ENCODE assay signal across 1 cellular context in genomic region chr9:83932851-83933250, GRCh38.
TF ChIP-seq lines count a peak whose summit lies in the region.

No MANE protein-coding gene starts in this region.

TF ChIP-seq in GM12878, 131 proteins besides CTCF, POLR2A, EP300 and RAD21:
- TF ChIP-seq CREB1 (IDR thresholded peaks at IDR 0.05; ENCODE audit: low read depth), result no peak
- no peak for TF ChIP-seq HDAC2 (IDR thresholded peaks at IDR 0.05)
- TF ChIP-seq, protein P1, sequence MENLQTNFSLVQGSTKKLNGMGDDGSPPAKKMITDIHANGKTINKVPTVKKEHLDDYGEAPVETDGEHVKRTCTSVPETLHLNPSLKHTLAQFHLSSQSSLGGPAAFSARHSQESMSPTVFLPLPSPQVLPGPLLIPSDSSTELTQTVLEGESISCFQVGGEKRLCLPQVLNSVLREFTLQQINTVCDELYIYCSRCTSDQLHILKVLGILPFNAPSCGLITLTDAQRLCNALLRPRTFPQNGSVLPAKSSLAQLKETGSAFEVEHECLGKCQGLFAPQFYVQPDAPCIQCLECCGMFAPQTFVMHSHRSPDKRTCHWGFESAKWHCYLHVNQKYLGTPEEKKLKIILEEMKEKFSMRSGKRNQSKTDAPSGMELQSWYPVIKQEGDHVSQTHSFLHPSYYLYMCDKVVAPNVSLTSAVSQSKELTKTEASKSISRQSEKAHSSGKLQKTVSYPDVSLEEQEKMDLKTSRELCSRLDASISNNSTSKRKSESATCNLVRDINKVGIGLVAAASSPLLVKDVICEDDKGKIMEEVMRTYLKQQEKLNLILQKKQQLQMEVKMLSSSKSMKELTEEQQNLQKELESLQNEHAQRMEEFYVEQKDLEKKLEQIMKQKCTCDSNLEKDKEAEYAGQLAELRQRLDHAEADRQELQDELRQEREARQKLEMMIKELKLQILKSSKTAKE (IDR thresholded peaks at IDR 0.05; ENCODE audit: low read depth, poor library complexity, severe bottlenecking), result no peak
- TF ChIP-seq MEF2B (IDR thresholded peaks at IDR 0.05; ENCODE audit: partially characterized antibody, poor library complexity, severe bottlenecking), result peak; percentile 31
- 0 out of 4 replicates have a peak, but pooled peaks of 1 of the 2 experiments have one; percentile 15 for TF ChIP-seq BHLHE40 (IDR thresholded peaks at IDR 0.05; ENCODE audit: borderline replicate concordance in 1 of 2, low read depth in 2 of 2, low read length in 1 of 2)
- no peak for TF ChIP-seq RELA (IDR thresholded peaks at IDR 0.05; ENCODE audit: borderline replicate concordance, partially characterized antibody)
- TF ChIP-seq JUNB (IDR thresholded peaks at IDR 0.05), result peak; percentile 60
- no peak for TF ChIP-seq SMAD5 (IDR thresholded peaks at IDR 0.05; ENCODE audit: low read depth)
- TF ChIP-seq ATF3 (IDR thresholded peaks at IDR 0.05; ENCODE audit: borderline replicate concordance, extremely low read depth, low read depth, low read length), result no peak
- TF ChIP-seq PAX8 (IDR thresholded peaks at IDR 0.05), result no peak
- 0 out of 2 replicates have a peak, but pooled peaks have one; percentile 19 for TF ChIP-seq RUNX3 (IDR thresholded peaks at IDR 0.05; ENCODE audit: low read length)
- TF ChIP-seq FOS (IDR thresholded peaks at IDR 0.05; ENCODE audit: borderline replicate concordance, extremely low read depth, insufficient read length), result no peak
- no peak for TF ChIP-seq MYB (IDR thresholded peaks at IDR 0.05; ENCODE audit: borderline replicate concordance, low read depth, low read length)
- TF ChIP-seq ATF7 (IDR thresholded peaks at IDR 0.05; ENCODE audit: low read depth), result no peak
- TF ChIP-seq MEF2A (IDR thresholded peaks at IDR 0.05; ENCODE audit: insufficient read depth, low read depth, low read length), result peak; percentile 84
- no peak for TF ChIP-seq NR2C1 (IDR thresholded peaks at IDR 0.05)
- no peak for TF ChIP-seq ZNF384 (IDR thresholded peaks at IDR 0.05; ENCODE audit: borderline replicate concordance, low read depth, low read length)
- no peak for TF ChIP-seq CHD2 (IDR thresholded peaks at IDR 0.05; ENCODE audit: borderline replicate concordance, low read depth, low read length)
TF ChIP-seq in GM12878: peak in this region for 5.
